Comparison of ENCODE assay signal across 1 cellular context in genomic region chr10:21525367-21526183, GRCh38.
A peak's percentile ranks its signal among the peaks of the same experiment; 100 is the strongest.
TF ChIP-seq lines count a peak whose summit lies in the region.

Gene SKIDA1, minus strand, starts transcription at chr10:21525682. Its CDS starts 7,860 bp downstream, at chr10:21517822.

TF ChIP-seq in K562, 482 proteins besides CTCF, POLR2A, EP300 and RAD21 (continued from another document and continues in another):
- TF ChIP-seq EWSR1 (IDR thresholded peaks at IDR 0.05; ENCODE audit: borderline replicate concordance, low read depth, partially characterized antibody) (no peak), ZNF24 (IDR thresholded peaks at IDR 0.05) (0 out of 2 replicates have a peak, but pooled peaks have one; percentile 8), IRF2 (CRISPR knock-in tag; IDR thresholded peaks at IDR 0.05) (no peak), CBX3 (IDR thresholded peaks at IDR 0.05; ENCODE audit: borderline replicate concordance in 1 of 2, low read length in 2 of 2) (peak in 1 of 2 experiments; percentile 66; a peak in 1 of 3 replicates), FOXP1 (CRISPR knock-in tag; IDR thresholded peaks at IDR 0.05) (peak; percentile 91), ZBED1 (IDR thresholded peaks at IDR 0.05) (no peak), POLR2H (tag; IDR thresholded peaks at IDR 0.05; ENCODE audit: low read depth) (peak; percentile 74), SIRT6 (IDR thresholded peaks at IDR 0.05; ENCODE audit: low read depth, low read length) (no peak), ZNF76 (CRISPR knock-in tag; IDR thresholded peaks at IDR 0.05; ENCODE audit: borderline replicate concordance) (no peak), NFYB (IDR thresholded peaks at IDR 0.05; ENCODE audit: extremely low read depth, insufficient read length) (no peak), MTA3 (IDR thresholded peaks at IDR 0.05; ENCODE audit: borderline replicate concordance) (0 out of 2 replicates have a peak, but pooled peaks have one; percentile 66), EP400 (IDR thresholded peaks at IDR 0.05) (peak; percentile 97), GABPA (tag; conservative IDR thresholded peaks at IDR 0.05; ENCODE audit: low read depth) (peak; percentile 61; the same call in 1 of the 2 replicates), CGGBP1 (CRISPR knock-in tag; IDR thresholded peaks at IDR 0.05) (no peak), ZBTB9 (CRISPR knock-in tag; IDR thresholded peaks at IDR 0.05) (peak; percentile 71), ZNF644 (tag; IDR thresholded peaks at IDR 0.05; ENCODE audit: low read depth) (peak; percentile 46; the same call in 1 of the 2 replicates), SLC30A9 (CRISPR knock-in tag; IDR thresholded peaks at IDR 0.05) (no peak), ZNF589 (CRISPR knock-in tag; IDR thresholded peaks at IDR 0.05; ENCODE audit: low read depth) (peak; percentile 59), ZBTB43 (CRISPR knock-in tag; IDR thresholded peaks at IDR 0.05) (no peak), HMG20B (CRISPR knock-in tag; IDR thresholded peaks at IDR 0.05) (no peak), NBN (IDR thresholded peaks at IDR 0.05; ENCODE audit: low read depth) (peak; percentile 96), CCNT2 (IDR thresholded peaks at IDR 0.05; ENCODE audit: borderline replicate concordance, extremely low read depth, insufficient read length, low read depth, low read length) (peak; percentile 93), ZNF174 (CRISPR knock-in tag; IDR thresholded peaks at IDR 0.05) (no peak), FOXK2 (conservative IDR thresholded peaks at IDR 0.05 in 1 of 2, IDR thresholded peaks at IDR 0.05 in 1 of 2; ENCODE audit: low read depth in 2 of 2) (peak; percentile 98 to 99), ZNF766 (CRISPR knock-in tag; conservative IDR thresholded peaks at IDR 0.05) (peak; percentile 85), LCOR (CRISPR knock-in tag; IDR thresholded peaks at IDR 0.05) (peak; percentile 43; the same call in 1 of the 2 replicates), ETS1 (conservative IDR thresholded peaks at IDR 0.05; ENCODE audit: control insufficient read depth, low read depth, low read length) (peak; percentile 49; the same call in 1 of the 2 replicates), TBP (optimal IDR thresholded peaks at IDR 0.05; ENCODE audit: low read depth, low read length) (peak; percentile 76)
- TF ChIP-seq, protein P1, sequence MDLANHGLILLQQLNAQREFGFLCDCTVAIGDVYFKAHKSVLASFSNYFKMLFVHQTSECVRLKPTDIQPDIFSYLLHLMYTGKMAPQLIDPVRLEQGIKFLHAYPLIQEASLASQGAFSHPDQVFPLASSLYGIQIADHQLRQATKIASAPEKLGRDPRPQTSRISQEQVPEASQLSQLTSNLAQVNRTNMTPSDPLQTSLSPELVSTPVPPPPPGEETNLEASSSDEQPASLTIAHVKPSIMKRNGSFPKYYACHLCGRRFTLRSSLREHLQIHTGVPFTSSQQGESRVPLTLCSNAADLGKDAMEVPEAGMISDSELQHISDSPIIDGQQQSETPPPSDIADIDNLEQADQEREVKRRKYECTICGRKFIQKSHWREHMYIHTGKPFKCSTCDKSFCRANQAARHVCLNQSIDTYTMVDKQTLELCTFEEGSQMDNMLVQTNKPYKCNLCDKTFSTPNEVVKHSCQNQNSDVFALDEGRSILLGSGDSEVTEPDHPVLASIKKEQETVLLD (IDR thresholded peaks at IDR 0.05): peak; percentile 77
- TF ChIP-seq, protein P2, sequence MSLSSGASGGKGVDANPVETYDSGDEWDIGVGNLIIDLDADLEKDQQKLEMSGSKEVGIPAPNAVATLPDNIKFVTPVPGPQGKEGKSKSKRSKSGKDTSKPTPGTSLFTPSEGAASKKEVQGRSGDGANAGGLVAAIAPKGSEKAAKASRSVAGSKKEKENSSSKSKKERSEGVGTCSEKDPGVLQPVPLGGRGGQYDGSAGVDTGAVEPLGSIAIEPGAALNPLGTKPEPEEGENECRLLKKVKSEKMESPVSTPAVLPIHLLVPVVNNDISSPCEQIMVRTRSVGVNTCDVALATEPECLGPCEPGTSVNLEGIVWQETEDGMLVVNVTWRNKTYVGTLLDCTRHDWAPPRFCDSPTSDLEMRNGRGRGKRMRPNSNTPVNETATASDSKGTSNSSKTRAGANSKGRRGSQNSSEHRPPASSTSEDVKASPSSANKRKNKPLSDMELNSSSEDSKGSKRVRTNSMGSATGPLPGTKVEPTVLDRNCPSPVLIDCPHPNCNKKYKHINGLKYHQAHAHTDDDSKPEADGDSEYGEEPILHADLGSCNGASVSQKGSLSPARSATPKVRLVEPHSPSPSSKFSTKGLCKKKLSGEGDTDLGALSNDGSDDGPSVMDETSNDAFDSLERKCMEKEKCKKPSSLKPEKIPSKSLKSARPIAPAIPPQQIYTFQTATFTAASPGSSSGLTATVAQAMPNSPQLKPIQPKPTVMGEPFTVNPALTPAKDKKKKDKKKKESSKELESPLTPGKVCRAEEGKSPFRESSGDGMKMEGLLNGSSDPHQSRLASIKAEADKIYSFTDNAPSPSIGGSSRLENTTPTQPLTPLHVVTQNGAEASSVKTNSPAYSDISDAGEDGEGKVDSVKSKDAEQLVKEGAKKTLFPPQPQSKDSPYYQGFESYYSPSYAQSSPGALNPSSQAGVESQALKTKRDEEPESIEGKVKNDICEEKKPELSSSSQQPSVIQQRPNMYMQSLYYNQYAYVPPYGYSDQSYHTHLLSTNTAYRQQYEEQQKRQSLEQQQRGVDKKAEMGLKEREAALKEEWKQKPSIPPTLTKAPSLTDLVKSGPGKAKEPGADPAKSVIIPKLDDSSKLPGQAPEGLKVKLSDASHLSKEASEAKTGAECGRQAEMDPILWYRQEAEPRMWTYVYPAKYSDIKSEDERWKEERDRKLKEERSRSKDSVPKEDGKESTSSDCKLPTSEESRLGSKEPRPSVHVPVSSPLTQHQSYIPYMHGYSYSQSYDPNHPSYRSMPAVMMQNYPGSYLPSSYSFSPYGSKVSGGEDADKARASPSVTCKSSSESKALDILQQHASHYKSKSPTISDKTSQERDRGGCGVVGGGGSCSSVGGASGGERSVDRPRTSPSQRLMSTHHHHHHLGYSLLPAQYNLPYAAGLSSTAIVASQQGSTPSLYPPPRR (CRISPR knock-in tag; IDR thresholded peaks at IDR 0.05; ENCODE audit: borderline replicate concordance): no peak
- TF ChIP-seq, protein P3, sequence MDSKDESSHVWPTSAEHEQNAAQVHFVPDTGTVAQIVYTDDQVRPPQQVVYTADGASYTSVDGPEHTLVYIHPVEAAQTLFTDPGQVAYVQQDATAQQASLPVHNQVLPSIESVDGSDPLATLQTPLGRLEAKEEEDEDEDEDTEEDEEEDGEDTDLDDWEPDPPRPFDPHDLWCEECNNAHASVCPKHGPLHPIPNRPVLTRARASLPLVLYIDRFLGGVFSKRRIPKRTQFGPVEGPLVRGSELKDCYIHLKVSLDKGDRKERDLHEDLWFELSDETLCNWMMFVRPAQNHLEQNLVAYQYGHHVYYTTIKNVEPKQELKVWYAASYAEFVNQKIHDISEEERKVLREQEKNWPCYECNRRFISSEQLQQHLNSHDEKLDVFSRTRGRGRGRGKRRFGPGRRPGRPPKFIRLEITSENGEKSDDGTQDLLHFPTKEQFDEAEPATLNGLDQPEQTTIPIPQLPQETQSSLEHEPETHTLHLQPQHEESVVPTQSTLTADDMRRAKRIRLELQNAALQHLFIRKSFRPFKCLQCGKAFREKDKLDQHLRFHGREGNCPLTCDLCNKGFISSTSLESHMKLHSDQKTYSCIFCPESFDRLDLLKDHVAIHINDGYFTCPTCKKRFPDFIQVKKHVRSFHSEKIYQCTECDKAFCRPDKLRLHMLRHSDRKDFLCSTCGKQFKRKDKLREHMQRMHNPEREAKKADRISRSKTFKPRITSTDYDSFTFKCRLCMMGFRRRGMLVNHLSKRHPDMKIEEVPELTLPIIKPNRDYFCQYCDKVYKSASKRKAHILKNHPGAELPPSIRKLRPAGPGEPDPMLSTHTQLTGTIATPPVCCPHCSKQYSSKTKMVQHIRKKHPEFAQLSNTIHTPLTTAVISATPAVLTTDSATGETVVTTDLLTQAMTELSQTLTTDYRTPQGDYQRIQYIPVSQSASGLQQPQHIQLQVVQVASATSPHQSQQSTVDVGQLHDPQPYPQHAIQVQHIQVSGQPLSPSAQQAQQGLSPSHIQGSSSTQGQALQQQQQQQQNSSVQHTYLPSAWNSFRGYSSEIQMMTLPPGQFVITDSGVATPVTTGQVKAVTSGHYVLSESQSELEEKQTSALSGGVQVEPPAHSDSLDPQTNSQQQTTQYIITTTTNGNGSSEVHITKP (IDR thresholded peaks at IDR 0.05; ENCODE audit: partially characterized antibody): peak; percentile 45
- TF ChIP-seq, protein P4, sequence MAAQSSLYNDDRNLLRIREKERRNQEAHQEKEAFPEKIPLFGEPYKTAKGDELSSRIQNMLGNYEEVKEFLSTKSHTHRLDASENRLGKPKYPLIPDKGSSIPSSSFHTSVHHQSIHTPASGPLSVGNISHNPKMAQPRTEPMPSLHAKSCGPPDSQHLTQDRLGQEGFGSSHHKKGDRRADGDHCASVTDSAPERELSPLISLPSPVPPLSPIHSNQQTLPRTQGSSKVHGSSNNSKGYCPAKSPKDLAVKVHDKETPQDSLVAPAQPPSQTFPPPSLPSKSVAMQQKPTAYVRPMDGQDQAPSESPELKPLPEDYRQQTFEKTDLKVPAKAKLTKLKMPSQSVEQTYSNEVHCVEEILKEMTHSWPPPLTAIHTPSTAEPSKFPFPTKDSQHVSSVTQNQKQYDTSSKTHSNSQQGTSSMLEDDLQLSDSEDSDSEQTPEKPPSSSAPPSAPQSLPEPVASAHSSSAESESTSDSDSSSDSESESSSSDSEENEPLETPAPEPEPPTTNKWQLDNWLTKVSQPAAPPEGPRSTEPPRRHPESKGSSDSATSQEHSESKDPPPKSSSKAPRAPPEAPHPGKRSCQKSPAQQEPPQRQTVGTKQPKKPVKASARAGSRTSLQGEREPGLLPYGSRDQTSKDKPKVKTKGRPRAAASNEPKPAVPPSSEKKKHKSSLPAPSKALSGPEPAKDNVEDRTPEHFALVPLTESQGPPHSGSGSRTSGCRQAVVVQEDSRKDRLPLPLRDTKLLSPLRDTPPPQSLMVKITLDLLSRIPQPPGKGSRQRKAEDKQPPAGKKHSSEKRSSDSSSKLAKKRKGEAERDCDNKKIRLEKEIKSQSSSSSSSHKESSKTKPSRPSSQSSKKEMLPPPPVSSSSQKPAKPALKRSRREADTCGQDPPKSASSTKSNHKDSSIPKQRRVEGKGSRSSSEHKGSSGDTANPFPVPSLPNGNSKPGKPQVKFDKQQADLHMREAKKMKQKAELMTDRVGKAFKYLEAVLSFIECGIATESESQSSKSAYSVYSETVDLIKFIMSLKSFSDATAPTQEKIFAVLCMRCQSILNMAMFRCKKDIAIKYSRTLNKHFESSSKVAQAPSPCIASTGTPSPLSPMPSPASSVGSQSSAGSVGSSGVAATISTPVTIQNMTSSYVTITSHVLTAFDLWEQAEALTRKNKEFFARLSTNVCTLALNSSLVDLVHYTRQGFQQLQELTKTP (IDR thresholded peaks at IDR 0.05; ENCODE audit: low read depth in 1 of 2, partially characterized antibody in 2 of 2): peak; percentile 59 to 83
